Comparison of ENCODE assay signal across 2 cellular contexts in genomic region chr2:152646264-152646663, GRCh38.
TF ChIP-seq lines count a peak whose summit lies in the region.

No MANE protein-coding gene starts in this region.

TF ChIP-seq in A549, 52 proteins besides CTCF, POLR2A, EP300 and RAD21:
- TF ChIP-seq FOSL2 (IDR thresholded peaks at IDR 0.05) (no peak), FOSL2 (CRISPR knock-in tag; IDR thresholded peaks at IDR 0.05) (no peak), TP53 (CRISPR knock-in tag; IDR thresholded peaks at IDR 0.05) (no peak), HOXB13 (CRISPR knock-in tag; IDR thresholded peaks at IDR 0.05; ENCODE audit: low read depth) (no peak), ZFP36 (IDR thresholded peaks at IDR 0.05; ENCODE audit: borderline replicate concordance, partially characterized antibody) (no peak), POLR2AphosphoS2 (conservative IDR thresholded peaks at IDR 0.05; ENCODE audit: low read length) (no peak), EHMT2 (IDR thresholded peaks at IDR 0.05; ENCODE audit: low read depth) (no peak), PBX3 (IDR thresholded peaks at IDR 0.05) (no peak), RCOR1 (IDR thresholded peaks at IDR 0.05; ENCODE audit: low read depth, low read length) (no peak), ATOH8 (CRISPR knock-in tag; IDR thresholded peaks at IDR 0.05; ENCODE audit: low read depth) (no peak), MAX (IDR thresholded peaks at IDR 0.05) (no peak), CBX8 (IDR thresholded peaks at IDR 0.05) (no peak), KDM5A (IDR thresholded peaks at IDR 0.05) (no peak), CEBPB (IDR thresholded peaks at IDR 0.05) (no peak)

TF ChIP-seq in IMR-90, 13 proteins besides CTCF, POLR2A, EP300 and RAD21:
- TF ChIP-seq RCOR1 (IDR thresholded peaks at IDR 0.05; ENCODE audit: insufficient replicate concordance, low read length) (no peak), SMC3 (IDR thresholded peaks at IDR 0.05; ENCODE audit: low read depth, low read length) (no peak), CEBPB (IDR thresholded peaks at IDR 0.05; ENCODE audit: low read depth, low read length) (no peak), CHD1 (IDR thresholded peaks at IDR 0.05; ENCODE audit: low read depth, low read length) (no peak), FOS (IDR thresholded peaks at IDR 0.05; ENCODE audit: low read depth, low read length) (no peak), BHLHE40 (IDR thresholded peaks at IDR 0.05; ENCODE audit: low read depth, low read length) (no peak), USF2 (IDR thresholded peaks at IDR 0.05; ENCODE audit: low read depth, low read length) (no peak), MAZ (IDR thresholded peaks at IDR 0.05; ENCODE audit: borderline replicate concordance, low read depth, low read length) (no peak), MXI1 (IDR thresholded peaks at IDR 0.05; ENCODE audit: borderline replicate concordance, low read depth, low read length) (no peak), ELK1 (IDR thresholded peaks at IDR 0.05; ENCODE audit: borderline replicate concordance, low read depth, low read length) (no peak), MAFK (IDR thresholded peaks at IDR 0.05; ENCODE audit: low read depth, low read length) (no peak), NFE2L2 (IDR thresholded peaks at IDR 0.05; ENCODE audit: low read depth, low read length) (no peak), RFX5 (IDR thresholded peaks at IDR 0.05; ENCODE audit: low read depth, low read length) (no peak)
